20 cellular contexts compared by ENCODE assay signal in the genomic region with DNA sequence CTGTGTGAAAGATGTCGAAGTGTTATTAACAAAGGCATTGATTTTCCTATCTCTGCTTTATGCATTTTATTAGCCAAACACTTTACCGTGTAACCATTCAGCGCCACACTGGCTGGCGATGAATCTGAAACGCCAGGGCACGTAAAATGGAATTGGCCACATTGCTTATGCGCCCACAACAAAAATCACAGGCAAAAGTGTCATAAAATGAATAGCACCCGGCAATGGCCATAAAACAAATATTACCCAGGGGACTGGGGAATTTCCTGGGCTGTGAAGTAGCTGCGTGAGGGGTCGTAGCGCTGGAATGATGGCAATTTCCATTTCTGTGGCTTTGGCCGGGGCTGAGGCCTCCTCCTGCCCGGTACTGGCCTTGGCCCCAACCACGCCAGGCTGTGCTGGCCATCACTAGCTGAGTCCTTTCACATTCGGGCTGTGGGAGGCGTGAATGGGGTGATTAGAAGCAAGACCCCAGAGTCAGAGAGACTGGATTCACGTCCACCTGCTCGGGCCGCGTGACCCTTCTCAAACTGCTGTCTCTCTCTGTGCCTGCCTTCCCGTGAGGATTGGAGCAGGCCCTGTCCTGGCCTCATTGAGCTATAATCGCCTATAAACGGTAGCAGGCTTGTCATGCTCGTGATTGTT.
A peak's percentile ranks its signal among the peaks of the same experiment; 100 is the strongest.
DNase-seq lines count a peak whose midpoint lies in the region; ATAC-seq and TF ChIP-seq lines count a peak whose summit lies in the region.
"Had no signal": no experiment of that assay in that cellular context is flagged by ENCODE, and none has a peak within 500 bp of the region (broad histone marks: within the 10 kb centered on the region; RNA-seq: fewer than 3 reads in every experiment).

No MANE protein-coding gene starts in this region.

- H3K4me3 ChIP-seq in left ventricle myocardium inferior (no peak overlapping the region), mucosa of descending colon (no peak overlapping the region), aorta (ENCODE audit: low read length in 2 of 2) (no peak overlapping the region)
- H3K4me3 ChIP-seq: GM12878, PC-9 had no signal

- H3K27me3 Mint-ChIP-seq in activated T-cell treated with anti-CD3 and anti-CD28 coated beads, Interleukin-2, amount 50 U/mL, for 24 hours, result peaks cover 3% of the 10 kb centered on the region

- H3K36me3 Mint-ChIP-seq in activated T-cell treated with anti-CD3 and anti-CD28 coated beads, Interleukin-2, amount 50 U/mL, for 24 hours (ENCODE audit: low read depth), result no peaks in the 10 kb centered on the region

- no peak for TF ChIP-seq CTCF in left ventricle myocardium inferior (IDR thresholded peaks at IDR 0.05; ENCODE audit: borderline replicate concordance)
- TF ChIP-seq CTCF in mucosa of descending colon (IDR thresholded peaks at IDR 0.05), result no peak
- no peak for TF ChIP-seq CTCF in GM13977 (IDR thresholded peaks at IDR 0.05; ENCODE audit: extremely low read depth, insufficient read depth, missing control alignments)

- H3K27ac ChIP-seq in left ventricle myocardium inferior (replicated peaks) (no peak overlapping the region), aorta (ENCODE audit: low read depth in 1 of 2, low read length in 2 of 2) (no peak overlapping the region)
- H3K27ac ChIP-seq: PC-9, RWPE1 had no signal

- H3K9me3 Mint-ChIP-seq in activated T-cell treated with anti-CD3 and anti-CD28 coated beads, Interleukin-2, amount 50 U/mL, for 24 hours, result no peaks in the 10 kb centered on the region
- H3K9me3 Mint-ChIP-seq: CD4-positive, alpha-beta T cell had no signal

- H3K36me3 ChIP-seq in left ventricle myocardium inferior (no peaks in the 10 kb centered on the region), mucosa of descending colon (ENCODE audit: low read depth) (no peaks in the 10 kb centered on the region), aorta (ENCODE audit: control insufficient read depth in 1 of 2, insufficient read depth in 2 of 2, low read length in 1 of 2) (no peaks in the 10 kb centered on the region)
- H3K36me3 ChIP-seq: BE2C had no signal

- H3K4me3 Mint-ChIP-seq in activated T-cell treated with anti-CD3 and anti-CD28 coated beads, Interleukin-2, amount 50 U/mL, for 24 hours, result no peak overlapping the region
- H3K4me3 Mint-ChIP-seq: CD4-positive, alpha-beta T cell had no signal

- intact Hi-C loops in Right ventricle myocardium inferior (cut with DNase I), result no loop called here
- intact Hi-C loops in left ventricle myocardium inferior (cut with micrococcal nuclease), result no loop called here
- intact Hi-C loops in mucosa of descending colon (cut with DNase I, micrococcal nuclease), result no loop called here
- intact Hi-C loops in aorta (cut with DNase I), result loop anchor here in 1 of 2 donors (10.0 kb wide), 1 partner anchor 187 kb away; no protein-coding TSS in a partner anchor

- DNase-seq in Right ventricle myocardium inferior (ENCODE audit: missing footprints) (peak; percentile 46), left ventricle myocardium inferior (no peak), NCI-H1092 treated with DMSO at 0.1 percent for 48 hours (lab: John Stamatoyannopoulos, UW) (peak; percentile 77), mucosa of descending colon (peak in 2 of 3 donors; percentile 4 to 25), aorta (peak; percentile 28 to 58), GM13977 (ENCODE audit: low spot score) (no peak)
- DNase-seq in activated T-cell treated with anti-CD3 and anti-CD28 coated beads, Interleukin-2, amount 50 U/mL, for 24 hours, result no peak
- DNase-seq: BE2C; CD4-positive, alpha-beta T cell; EL; GOT3; KBM-7; NCI-H1417 treated with DMSO at 0.1 percent for 48 hours; NCI-H1930; NCI-H526; PC-9 had no signal

- ATAC-seq in Right ventricle myocardium inferior, result no peak
- ATAC-seq in mucosa of descending colon, result no peak
- ATAC-seq in aorta (ENCODE audit: low FRiP score), result no peak
- ATAC-seq in HG02840 (IDR thresholded peaks at IDR 0.05; ENCODE audit: low FRiP score, unreplicated experiment), result no peak
- ATAC-seq: GM12878 had no signal

- H3K27me3 ChIP-seq in left ventricle myocardium inferior (ENCODE audit: low read depth) (peaks cover 18% of the 10 kb centered on the region), aorta (ENCODE audit: control insufficient read depth in 1 of 2, insufficient read depth in 2 of 2, low read length in 1 of 2) (no peaks in the 10 kb centered on the region)
- H3K27me3 ChIP-seq: BE2C had no signal

- no peaks in the 10 kb centered on the region for H3K9me3 ChIP-seq in left ventricle myocardium inferior (replicated peaks)
- no peaks in the 10 kb centered on the region for H3K9me3 ChIP-seq in mucosa of descending colon
- H3K9me3 ChIP-seq in aorta (ENCODE audit: control insufficient read depth, low read length), result no peaks in the 10 kb centered on the region
- H3K9me3 ChIP-seq: BE2C, Caco-2 had no signal

- WGBS in aorta, 2 donors, result 72 to 75% methylated on average over 24 of the region's 24 CpGs

- H3K4me1 Mint-ChIP-seq in activated T-cell treated with anti-CD3 and anti-CD28 coated beads, Interleukin-2, amount 50 U/mL, for 24 hours (ENCODE audit: low read depth), result no peaks in the 10 kb centered on the region

- H3K4me1 ChIP-seq in left ventricle myocardium inferior, result no peaks in the 10 kb centered on the region
- no peaks in the 10 kb centered on the region for H3K4me1 ChIP-seq in mucosa of descending colon (ENCODE audit: low read depth)
- H3K4me1 ChIP-seq in aorta (ENCODE audit: control insufficient read depth in 1 of 2, insufficient read depth in 2 of 2, low read length in 2 of 2), result no peaks in the 10 kb centered on the region
- H3K4me1 ChIP-seq: BE2C, Caco-2 had no signal

- H3K27ac Mint-ChIP-seq in activated T-cell treated with anti-CD3 and anti-CD28 coated beads, Interleukin-2, amount 50 U/mL, for 24 hours, result no peak overlapping the region
- H3K27ac Mint-ChIP-seq: CD4-positive, alpha-beta T cell had no signal

- in situ Hi-C loops in GM13977 (cut with MboI; ENCODE audit: low pct_unique_long_range_greater_than_20kb, low sequenced_read_pairs, unreplicated experiment), result no loop called here

Comparison
In these comparisons a context has a peak if more than half of its experiments do, and no peak if none do; other contexts are left out.
1. DNase-seq: peak in Right ventricle myocardium inferior (single experiment), NCI-H1092 treated with DMSO at 0.1 percent for 48 hours (single experiment), mucosa of descending colon (2 of 3) and aorta (2 of 2); none in left ventricle myocardium inferior (single experiment), GM13977 (single experiment) and activated T-cell treated with anti-CD3 and anti-CD28 coated beads, Interleukin-2, amount 50 U/mL, for 24 hours (single experiment).